Comparison of ENCODE assay signal across 14 cellular contexts in the genomic region with DNA sequence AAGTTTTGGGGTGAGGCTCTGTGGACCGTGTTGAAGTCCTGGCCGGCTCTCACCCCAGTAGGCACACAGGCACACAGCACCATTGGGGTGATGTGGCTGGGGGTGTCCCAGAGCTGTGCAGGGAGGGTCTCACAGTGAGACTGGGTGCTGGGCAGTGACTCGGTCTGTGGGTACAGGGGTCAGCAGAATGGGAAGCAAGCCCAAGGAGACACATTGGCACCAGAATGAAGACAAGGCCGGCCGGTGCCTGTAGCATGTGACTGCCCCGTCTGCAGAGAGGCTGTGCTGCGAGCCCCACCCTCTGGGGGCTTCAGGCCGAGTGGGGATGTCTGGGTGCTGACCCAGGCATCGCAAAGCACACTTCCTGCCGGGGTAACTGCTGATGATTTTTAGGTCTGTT. TPM values are rescaled to one million over a fixed set of nuclear protein-coding genes. Genes with fewer than 3 reads are reported as not detected.
DNase-seq lines count a peak whose midpoint lies in the region; TF ChIP-seq lines count a peak whose summit lies in the region.
"Had no signal": no experiment of that assay in that cellular context is flagged by ENCODE, and none has a peak within 500 bp of the region (broad histone marks: within the 10 kb centered on the region; RNA-seq: fewer than 3 reads in every experiment).

No MANE protein-coding gene starts in this region.

- no peaks in the 10 kb centered on the region for H3K27me3 ChIP-seq in NT2/D1 (ENCODE audit: insufficient read depth, insufficient read length)
- H3K27me3 ChIP-seq: Peyer's patch, transverse colon had no signal

- intact Hi-C loops in dendritic cell treated with granulocyte-macrophage colony-stimulating factor and Interleukin-4, amounts not matched to agents 40 ng/mL and 50 ng/mL, for 4 days (cut with micrococcal nuclease): no loop called here
- intact Hi-C loops in posterior vena cava (cut with DNase I): no loop called here

- DNase-seq in GM20000 (ENCODE audit: low spot score): peak; percentile 16
- no peak for DNase-seq in NT2/D1 (ENCODE audit: low read depth, low spot score)
- peak; percentile 67 for DNase-seq in posterior vena cava (ENCODE audit: low spot score)
- no peak for DNase-seq in amniotic stem cell (lab: John Stamatoyannopoulos, UW)
- DNase-seq in activated gamma-delta T cell (lab: John Stamatoyannopoulos, UW): no peak
- no peak for DNase-seq in NCI-H526 treated with DMSO at 0.1 percent for 48 hours (lab: John Stamatoyannopoulos, UW)
- no peak for DNase-seq in activated naive CD4-positive, alpha-beta T cell treated with anti-CD3 and anti-CD28 coated beads, Interleukin-2, amount 10 ng/mL, durations not matched to agents 7 days and 5 days
- DNase-seq: activated CD4-positive, alpha-beta T cell treated with anti-CD3 and anti-CD28 coated beads, Interleukin-2, amount 50 U/mL, for 1 hour; dermis blood vessel endothelial cell; IMR-90; NCI-H82; transverse colon had no signal

- H3K36me3 ChIP-seq in NT2/D1 (ENCODE audit: insufficient read depth, insufficient read length, low read length): peaks cover 69% of the 10 kb centered on the region

- H3K27me3 Mint-ChIP-seq in dendritic cell treated with granulocyte-macrophage colony-stimulating factor and Interleukin-4, amounts not matched to agents 40 ng/mL and 50 ng/mL, for 4 days: no peaks in the 10 kb centered on the region
- no peaks in the 10 kb centered on the region for H3K27me3 Mint-ChIP-seq in activated naive CD4-positive, alpha-beta T cell treated with anti-CD3 and anti-CD28 coated beads, Interleukin-2, amount 10 ng/mL, durations not matched to agents 7 days and 5 days

- CTCF ChIA-PET in activated naive CD4-positive, alpha-beta T cell treated with anti-CD3 and anti-CD28 coated beads, Interleukin-2, amount 10 ng/mL, durations not matched to agents 7 days and 5 days (lab: Charles Lee): interaction anchor here (1.6 kb wide), 1 partner anchor 26 kb away, joined by 4 read pairs; no protein-coding TSS in a partner anchor

- H3K9me3 ChIP-seq in NT2/D1 (ENCODE audit: insufficient read depth, low read length): no peaks in the 10 kb centered on the region
- H3K9me3 ChIP-seq: Peyer's patch, transverse colon had no signal

- H3K27ac Mint-ChIP-seq in dendritic cell treated with granulocyte-macrophage colony-stimulating factor and Interleukin-4, amounts not matched to agents 40 ng/mL and 50 ng/mL, for 4 days: peak overlapping the region; percentile 75
- no peak overlapping the region for H3K27ac Mint-ChIP-seq in activated naive CD4-positive, alpha-beta T cell treated with anti-CD3 and anti-CD28 coated beads, Interleukin-2, amount 10 ng/mL, durations not matched to agents 7 days and 5 days

- H3K9me3 Mint-ChIP-seq in dendritic cell treated with granulocyte-macrophage colony-stimulating factor and Interleukin-4, amounts not matched to agents 40 ng/mL and 50 ng/mL, for 4 days: no peaks in the 10 kb centered on the region
- no peaks in the 10 kb centered on the region for H3K9me3 Mint-ChIP-seq in activated naive CD4-positive, alpha-beta T cell treated with anti-CD3 and anti-CD28 coated beads, Interleukin-2, amount 10 ng/mL, durations not matched to agents 7 days and 5 days

- H3K4me1 ChIP-seq in NT2/D1 (ENCODE audit: insufficient read depth, insufficient read length): peaks cover 33% of the 10 kb centered on the region

- peaks cover 84% of the 10 kb centered on the region for H3K36me3 Mint-ChIP-seq in dendritic cell treated with granulocyte-macrophage colony-stimulating factor and Interleukin-4, amounts not matched to agents 40 ng/mL and 50 ng/mL, for 4 days (ENCODE audit: low read depth)
- peaks cover 34% of the 10 kb centered on the region for H3K36me3 Mint-ChIP-seq in activated naive CD4-positive, alpha-beta T cell treated with anti-CD3 and anti-CD28 coated beads, Interleukin-2, amount 10 ng/mL, durations not matched to agents 7 days and 5 days

- no peak overlapping the region for H3K4me3 ChIP-seq in NT2/D1 (ENCODE audit: insufficient read length, low read depth)
- H3K4me3 ChIP-seq: Peyer's patch, transverse colon had no signal

- H3K4me3 Mint-ChIP-seq in dendritic cell treated with granulocyte-macrophage colony-stimulating factor and Interleukin-4, amounts not matched to agents 40 ng/mL and 50 ng/mL, for 4 days: no peak overlapping the region
- no peak overlapping the region for H3K4me3 Mint-ChIP-seq in activated naive CD4-positive, alpha-beta T cell treated with anti-CD3 and anti-CD28 coated beads, Interleukin-2, amount 10 ng/mL, durations not matched to agents 7 days and 5 days

- TF ChIP-seq CTCF in GM20000 (IDR thresholded peaks at IDR 0.05; ENCODE audit: extremely low read depth, missing control alignments): no peak

- H3K9ac ChIP-seq in NT2/D1 (ENCODE audit: insufficient read length, low read depth): peak overlapping the region; percentile 36

- peaks cover 85% of the 10 kb centered on the region for H3K4me1 Mint-ChIP-seq in dendritic cell treated with granulocyte-macrophage colony-stimulating factor and Interleukin-4, amounts not matched to agents 40 ng/mL and 50 ng/mL, for 4 days (ENCODE audit: low read depth)
- peaks cover 47% of the 10 kb centered on the region for H3K4me1 Mint-ChIP-seq in activated naive CD4-positive, alpha-beta T cell treated with anti-CD3 and anti-CD28 coated beads, Interleukin-2, amount 10 ng/mL, durations not matched to agents 7 days and 5 days

RNA-seq across cellular contexts. Expression of a gene that starts 5.2 kb away (rescaled TPM):
- total RNA-seq in posterior vena cava: 10 to 100 TPM; 37.5 to 43.7 TPM

RNA-seq across cellular contexts. Expression of a gene that starts 46.0 kb away (rescaled TPM):
- total RNA-seq in posterior vena cava: 100 to 1,000 TPM; 109 to 113 TPM

RNA-seq across cellular contexts. Expression of a gene that starts 52.1 kb away (rescaled TPM):
- 10 to 100 TPM; 14.3 to 14.7 TPM for total RNA-seq in posterior vena cava

Comparison
In these comparisons a context has a peak if more than half of its experiments do, and no peak if none do; other contexts are left out.
1. DNase-seq: peak in GM20000 (single experiment) and posterior vena cava (single experiment); none in NT2/D1 (single experiment), amniotic stem cell (single experiment), activated gamma-delta T cell (single experiment), NCI-H526 treated with DMSO at 0.1 percent for 48 hours (single experiment) and activated naive CD4-positive, alpha-beta T cell treated with anti-CD3 and anti-CD28 coated beads, Interleukin-2, amount 10 ng/mL, durations not matched to agents 7 days and 5 days (single experiment).